In the genomic region with DNA sequence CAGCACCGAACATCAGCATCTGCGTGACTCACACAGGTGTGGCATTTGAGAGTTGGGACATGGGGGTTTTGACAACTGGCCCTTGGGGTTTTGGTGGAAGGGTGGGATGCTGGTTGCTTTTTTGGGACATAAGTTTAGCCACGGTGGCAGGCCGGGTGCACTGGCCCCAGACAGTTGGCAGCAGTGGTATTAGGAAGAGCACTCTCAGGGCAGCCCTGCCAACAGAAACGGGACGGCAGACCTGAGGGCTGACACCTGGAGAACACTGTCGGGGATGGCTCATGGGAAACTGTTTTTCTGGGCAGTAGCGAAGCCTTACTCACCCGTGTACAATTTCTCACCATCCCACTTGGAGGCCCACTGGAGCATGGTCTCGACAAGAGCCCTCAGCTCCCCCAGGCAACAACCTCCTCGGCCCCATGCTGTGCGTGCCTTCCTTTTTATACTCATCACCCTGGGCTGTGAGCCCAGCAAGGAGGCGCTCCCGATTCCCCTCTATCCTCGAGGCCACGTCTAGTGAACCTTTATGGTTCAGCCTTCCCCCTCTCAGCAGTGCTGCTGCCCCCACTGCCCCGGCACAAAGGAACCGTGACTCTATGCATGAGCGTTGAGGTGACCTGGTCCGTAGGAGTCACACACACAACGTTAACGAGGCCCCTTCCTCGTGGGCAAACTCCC, we compare ENCODE assay signal across 1 cellular context.
TF ChIP-seq lines count a peak whose summit lies in the region.

No MANE protein-coding gene starts in this region.

TF ChIP-seq in K562, 482 proteins besides CTCF, POLR2A, EP300 and RAD21:
- TF ChIP-seq POLR2G (IDR thresholded peaks at IDR 0.05; ENCODE audit: low read depth, low read length) (0 out of 2 replicates have a peak, but pooled peaks have one; percentile 13), FIP1L1 (IDR thresholded peaks at IDR 0.05; ENCODE audit: low read depth, low read length, poor library complexity, severe bottlenecking) (no peak)
